ENCODE assay signal across 1 cellular context in genomic region chr12:57001448-57001906, GRCh38.
TF ChIP-seq lines count a peak whose summit lies in the region.

No MANE protein-coding gene starts in this region.

TF ChIP-seq in K562, 482 proteins besides CTCF, POLR2A, EP300 and RAD21 (continues in another document):
- TF ChIP-seq ZNF444 (CRISPR knock-in tag; IDR thresholded peaks at IDR 0.05) (no peak), KLF13 (tag; IDR thresholded peaks at IDR 0.05; ENCODE audit: borderline replicate concordance, low read depth) (no peak), DLX4 (CRISPR knock-in tag; IDR thresholded peaks at IDR 0.05) (no peak), RBM25 (IDR thresholded peaks at IDR 0.05; ENCODE audit: low read depth, low read length, severe bottlenecking) (no peak), CBFB (CRISPR knock-in tag; IDR thresholded peaks at IDR 0.05) (0 out of 2 replicates have a peak, but pooled peaks have one; percentile 22), SMAD4 (CRISPR knock-in tag; conservative IDR thresholded peaks at IDR 0.05) (0 out of 2 replicates have a peak, but pooled peaks have one; percentile 42), MGA (IDR thresholded peaks at IDR 0.05) (no peak), ZEB2 (IDR thresholded peaks at IDR 0.05) (peak; percentile 46; the same call in 1 of the 2 replicates), PPARD (CRISPR knock-in tag; IDR thresholded peaks at IDR 0.05) (no peak), POLR3G (IDR thresholded peaks at IDR 0.05; ENCODE audit: extremely low read depth, insufficient read length, insufficient replicate concordance) (no peak), RBM22 (IDR thresholded peaks at IDR 0.05; ENCODE audit: low read depth, low read length, poor library complexity, severe bottlenecking) (no peak), HDAC3 (IDR thresholded peaks at IDR 0.05; ENCODE audit: borderline replicate concordance, partially characterized antibody) (no peak), MAFF (IDR thresholded peaks at IDR 0.05; ENCODE audit: low read length) (no peak), RERE (CRISPR knock-in tag; IDR thresholded peaks at IDR 0.05; ENCODE audit: borderline replicate concordance) (no peak), ZNF124 (CRISPR knock-in tag; IDR thresholded peaks at IDR 0.05) (no peak), ZNF655 (CRISPR knock-in tag; IDR thresholded peaks at IDR 0.05) (no peak), ZNF696 (CRISPR knock-in tag; conservative IDR thresholded peaks at IDR 0.05) (no peak), BCOR (IDR thresholded peaks at IDR 0.05) (no peak), TAF9B (IDR thresholded peaks at IDR 0.05; ENCODE audit: partially characterized antibody) (no peak), GATAD2A (IDR thresholded peaks at IDR 0.05) (no peak), TCF15 (CRISPR knock-in tag; IDR thresholded peaks at IDR 0.05) (no peak), HMGXB4 (CRISPR knock-in tag; IDR thresholded peaks at IDR 0.05) (no peak), BRF2 (IDR thresholded peaks at IDR 0.05; ENCODE audit: borderline replicate concordance, insufficient read depth, insufficient read length) (no peak), ZNF436 (CRISPR knock-in tag; IDR thresholded peaks at IDR 0.05) (no peak), NONO (IDR thresholded peaks at IDR 0.05; ENCODE audit: low read depth in 2 of 2, low read length in 1 of 2) (no peak), MTF1 (CRISPR knock-in tag; IDR thresholded peaks at IDR 0.05; ENCODE audit: borderline replicate concordance) (no peak), FOXO4 (CRISPR knock-in tag; IDR thresholded peaks at IDR 0.05) (no peak), KHSRP (IDR thresholded peaks at IDR 0.05) (no peak), GABPB1 (CRISPR knock-in tag; IDR thresholded peaks at IDR 0.05) (peak; percentile 40; the same call in 1 of the 2 replicates), ELF4 (CRISPR knock-in tag; IDR thresholded peaks at IDR 0.05) (no peak), ZNF511 (CRISPR knock-in tag; IDR thresholded peaks at IDR 0.05) (peak; percentile 29; the same call in 1 of the 2 replicates), ZNF263 (CRISPR knock-in tag; IDR thresholded peaks at IDR 0.05; ENCODE audit: borderline replicate concordance) (no peak), PRPF4 (IDR thresholded peaks at IDR 0.05; ENCODE audit: insufficient read depth, low read depth, low read length, poor library complexity, severe bottlenecking) (no peak), WHSC1 (IDR thresholded peaks at IDR 0.05; ENCODE audit: low read length) (no peak), ZNF347 (CRISPR knock-in tag; IDR thresholded peaks at IDR 0.05; ENCODE audit: low read depth) (no peak)
